Comparison of ENCODE assay signal across 24 cellular contexts in the genomic region with DNA sequence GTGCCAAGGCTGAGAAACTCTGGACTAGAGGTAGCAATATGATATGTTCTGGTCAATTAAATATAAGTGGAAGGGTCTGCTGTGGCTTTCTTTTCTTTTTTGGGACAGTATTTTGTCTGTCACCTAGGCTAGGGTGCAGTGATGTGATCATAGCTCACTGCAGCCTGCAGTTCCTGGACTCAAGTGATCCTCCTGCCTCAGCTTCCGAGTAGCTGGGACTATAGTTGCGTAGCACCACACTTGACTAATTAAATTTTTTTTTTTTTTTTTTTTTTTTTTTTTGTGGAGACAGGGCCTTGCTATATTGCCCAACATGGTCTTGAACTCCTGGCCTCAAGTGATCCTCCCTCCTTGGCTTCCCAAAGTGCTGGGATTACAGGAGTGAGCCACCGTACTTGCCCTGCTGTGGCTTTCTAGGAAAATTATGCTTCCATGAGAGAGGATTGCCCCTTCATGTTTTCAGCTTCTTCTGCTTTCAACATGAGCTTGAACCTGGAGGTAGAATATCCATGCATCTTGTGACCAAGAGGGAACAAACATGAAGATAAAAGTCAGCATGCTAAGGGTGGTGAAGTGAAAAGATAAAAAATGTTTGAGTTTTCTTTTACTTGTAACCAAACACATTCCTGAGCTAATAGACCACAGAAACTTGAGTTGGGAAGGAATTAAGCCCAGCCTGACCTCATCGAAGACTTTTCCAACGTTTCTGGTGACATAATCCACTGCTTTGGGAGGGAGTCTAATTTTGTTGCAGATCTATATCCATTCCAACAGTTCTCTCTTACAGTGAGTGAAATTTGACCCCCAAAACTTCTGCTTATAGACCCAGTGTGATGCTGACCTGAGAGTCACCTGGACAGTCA.
DNase-seq lines count a peak whose midpoint lies in the region; ATAC-seq and TF ChIP-seq lines count a peak whose summit lies in the region.
"Had no signal": no experiment of that assay in that cellular context is flagged by ENCODE, and none has a peak within 500 bp of the region (broad histone marks: within the 10 kb centered on the region; RNA-seq: fewer than 3 reads in every experiment).

No MANE protein-coding gene starts in this region.

- H3K9me1 ChIP-seq in IMR-90 (ENCODE audit: insufficient read depth, low read length): peaks cover 5% of the 10 kb centered on the region; the same call in 1 of the 2 replicates

- dilution Hi-C loops in IMR-90 (cut with HindIII; ENCODE audit: low sequenced_read_pairs, unreplicated experiment): no loop called here

- TF ChIP-seq RAD21 in IMR-90 (IDR thresholded peaks at IDR 0.05; ENCODE audit: low read length): no peak

- POLR2A ChIA-PET in BJ (lab: Charles Lee) (no interaction called here), IMR-90 (lab: Charles Lee; ENCODE audit: unreplicated experiment) (interaction anchor here (0.6 kb wide), 1 partner anchor 75 kb away, joined by 3 read pairs; no protein-coding TSS in a partner anchor)

- no peak overlapping the region for H2AK5ac ChIP-seq in IMR-90 (ENCODE audit: low read depth, low read length)
- peak overlapping the region; percentile 36 for H2AK5ac ChIP-seq in mesenchymal stem cell (ENCODE audit: low read length, severe bottlenecking)

- H3K27ac ChIP-seq in IMR-90 (ENCODE audit: insufficient read depth, low read length): no peak overlapping the region
- peak overlapping the region; percentile 54 for H3K27ac ChIP-seq in mesenchymal stem cell (ENCODE audit: low read length, poor library complexity, severe bottlenecking)
- H3K27ac ChIP-seq in vagina: no peak overlapping the region
- H3K27ac ChIP-seq: cardiac muscle cell, HL-60, Peyer's patch, right lobe of liver had no signal

- CTCF ChIA-PET in BJ (lab: Yijun Ruan, JAX): interaction anchor here (0.8 to 1.9 kb wide), 4 partner anchors 12 to 75 kb away, joined by 3 to 7 read pairs (median 4); partner anchors contain the start of gene CARMIL1
- CTCF ChIA-PET in IMR-90 (lab: Yijun Ruan, JAX): interaction anchor here (0.6 to 0.9 kb wide), 2 partner anchors 46 to 61 kb away, joined by 4 to 6 read pairs; no protein-coding TSS in a partner anchor

- H4K91ac ChIP-seq in IMR-90 (ENCODE audit: insufficient read depth, low read depth, low read length): no peak overlapping the region
- H4K91ac ChIP-seq in mesenchymal stem cell (ENCODE audit: low read length): no peak overlapping the region

- no TSS peak for BruUV-seq in IMR-90 (replicated peaks; lab: Mats Ljungman, UMichigan)

- H3K18ac ChIP-seq in IMR-90 (ENCODE audit: low read depth, low read length) (no peak overlapping the region), mesenchymal stem cell (ENCODE audit: low read depth in 1 of 2, low read length in 2 of 2) (no peak overlapping the region)

- H2BK120ac ChIP-seq in IMR-90 (ENCODE audit: low read depth, low read length): no peak overlapping the region
- H2BK120ac ChIP-seq in mesenchymal stem cell (ENCODE audit: low read depth, low read length): no peak overlapping the region

- H3K4ac ChIP-seq in IMR-90 (ENCODE audit: low read depth, low read length) (no peak overlapping the region), mesenchymal stem cell (ENCODE audit: low read depth in 1 of 2, low read length in 2 of 2) (no peak overlapping the region)

- H3K4me1 ChIP-seq in IMR-90 (ENCODE audit: control insufficient read depth, insufficient read depth, low read length) (peaks cover 5% of the 10 kb centered on the region; the same call in 1 of the 2 replicates), mesenchymal stem cell (ENCODE audit: control insufficient read depth, insufficient read depth, low read depth, low read length) (peaks cover 10% of the 10 kb centered on the region), vagina (peaks cover 33% of the 10 kb centered on the region)
- H3K4me1 ChIP-seq: right lobe of liver had no signal

- H3K14ac ChIP-seq in IMR-90 (replicated peaks; ENCODE audit: low read depth, low read length): no peak overlapping the region
- H3K14ac ChIP-seq in mesenchymal stem cell (ENCODE audit: low read length in 2 of 2): no peak overlapping the region

- H3K4me3 ChIP-seq in BJ (ENCODE audit: low read depth, low read length) (no peak overlapping the region), IMR-90 (ENCODE audit: insufficient read depth, low read depth, low read length) (no peak overlapping the region), fibroblast of mammary gland (ENCODE audit: control insufficient read depth, low read depth, low read length) (no peak overlapping the region), mesenchymal stem cell (ENCODE audit: insufficient read depth in 1 of 2, low read depth in 1 of 2, low read length in 2 of 2) (peak overlapping the region in 1 of 2 experiments; percentile 50), vagina (no peak overlapping the region)
- H3K4me3 ChIP-seq: cardiac muscle cell, Peyer's patch, right lobe of liver had no signal

- no peaks in the 10 kb centered on the region for H4K20me1 ChIP-seq in IMR-90 (ENCODE audit: insufficient read depth, low read length)

- ATAC-seq in IMR-90 (ENCODE audit: low read depth) (peak; percentile 60), GM18520 (IDR thresholded peaks at IDR 0.05; ENCODE audit: unreplicated experiment) (no peak)
- ATAC-seq: right lobe of liver had no signal

- H3K9ac ChIP-seq in IMR-90 (ENCODE audit: low read depth, low read length) (no peak overlapping the region), mesenchymal stem cell (ENCODE audit: low read length) (peak overlapping the region; percentile 61)

- TF ChIP-seq CTCF in BJ (IDR thresholded peaks at IDR 0.05; ENCODE audit: insufficient read depth, low read depth, low read length): no peak
- no peak for TF ChIP-seq CTCF in IMR-90 (conservative IDR thresholded peaks at IDR 0.05; ENCODE audit: low read depth, low read length)
- TF ChIP-seq CTCF in fibroblast of mammary gland (conservative IDR thresholded peaks at IDR 0.05; ENCODE audit: control insufficient read depth, insufficient read depth, low read depth, low read length): no peak
- no peak for TF ChIP-seq CTCF in vagina (IDR thresholded peaks at IDR 0.05)

- H2AFZ ChIP-seq in IMR-90 (replicated peaks; ENCODE audit: low read length, poor library complexity): no peak overlapping the region
- H2AFZ ChIP-seq in mesenchymal stem cell (ENCODE audit: low read depth, low read length): no peak overlapping the region

- H3K79me1 ChIP-seq in IMR-90 (ENCODE audit: low read depth in 1 of 2, low read length in 2 of 2) (peaks cover 0 to 2% of the 10 kb centered on the region in 2 experiments; a peak in 1 of 4 replicates), mesenchymal stem cell (replicated peaks; ENCODE audit: low read length, poor library complexity, severe bottlenecking) (peaks cover 24% of the 10 kb centered on the region)

- no peak overlapping the region for H4K5ac ChIP-seq in IMR-90 (ENCODE audit: low read depth, low read length)

- H2BK15ac ChIP-seq in IMR-90 (ENCODE audit: low read depth, low read length) (no peak overlapping the region), mesenchymal stem cell (ENCODE audit: low read depth, poor library complexity, severe bottlenecking) (no peak overlapping the region)

- no peak overlapping the region for H3K23ac ChIP-seq in IMR-90 (ENCODE audit: low read depth, low read length)
- no peak overlapping the region for H3K23ac ChIP-seq in mesenchymal stem cell (ENCODE audit: low read length in 2 of 2)

- no peak overlapping the region for H2AK9ac ChIP-seq in IMR-90 (replicated peaks; ENCODE audit: low read depth, low read length, poor library complexity)

- in situ Hi-C loops in IMR-90 (cut with MboI; ENCODE audit: low sequenced_read_pairs): no loop called here

- H3K27me3 ChIP-seq in BJ (ENCODE audit: control insufficient read depth, insufficient read depth, low read length) (no peaks in the 10 kb centered on the region), IMR-90 (ENCODE audit: control insufficient read depth, insufficient read depth, low read length) (no peaks in the 10 kb centered on the region), mesenchymal stem cell (ENCODE audit: control insufficient read depth in 1 of 2, insufficient read depth in 1 of 2, low read length in 2 of 2) (no peaks in the 10 kb centered on the region), vagina (no peaks in the 10 kb centered on the region)
- H3K27me3 ChIP-seq: cardiac muscle cell, Peyer's patch, right lobe of liver had no signal

- 0 out of 2 replicates have a peak overlapping the region, but pooled peaks have one; percentile 40 for H2BK20ac ChIP-seq in IMR-90 (ENCODE audit: low read depth, low read length)

- no peak for TF ChIP-seq POLR2A in IMR-90 (IDR thresholded peaks at IDR 0.05; ENCODE audit: low read depth, low read length)
- TF ChIP-seq POLR2A in vagina (IDR thresholded peaks at IDR 0.05): no peak

- no peaks in the 10 kb centered on the region for H3K9me3 ChIP-seq in IMR-90 (ENCODE audit: control insufficient read depth, insufficient read depth, low read length)
- H3K9me3 ChIP-seq in mesenchymal stem cell (ENCODE audit: control insufficient read depth, low read length): no peaks in the 10 kb centered on the region
- H3K9me3 ChIP-seq in vagina: no peaks in the 10 kb centered on the region
- H3K9me3 ChIP-seq: Peyer's patch, right lobe of liver had no signal

- DNase-seq in BJ (ENCODE audit: low read depth): peak; percentile 35
- DNase-seq in IMR-90: peak; percentile 39
- peak; percentile 55 for DNase-seq in fibroblast of mammary gland (ENCODE audit: low read depth)
- DNase-seq in mesenchymal stem cell: peak; percentile 11
- DNase-seq in epidermal melanocyte (ENCODE audit: insufficient read length, low spot score): no peak
- no peak for DNase-seq in vagina (ENCODE audit: extremely low spot score in 2 of 2)
- DNase-seq in activated CD8-positive, alpha-beta memory T cell treated with anti-CD3 and anti-CD28 coated beads, Interleukin-2, amount 50 U/mL, for 4 hours: no peak
- DNase-seq: activated CD4-positive, alpha-beta T cell treated with anti-CD3 and anti-CD28 coated beads, Interleukin-2, amount 50 U/mL, for 4 hours; activated naive CD4-positive, alpha-beta T cell treated with anti-CD3 and anti-CD28 coated beads, Interleukin-2, amount 10 ng/mL, durations not matched to agents 7 days and 5 days; activated T-cell treated with anti-CD3 and anti-CD28 coated beads, Interleukin-2, amount 50 U/mL, for 1 hour; AML-193; GDM1; KG1; midbrain; NCI-H1105; NCI-H2171; Peyer's patch; right lobe of liver; stimulated activated CD4-positive, alpha-beta T cell treated with anti-CD3 and anti-CD28 coated beads, Interleukin-2, amount 100 ng/mL, for 24 hours; substantia nigra; SW 1271 had no signal

- no peaks in the 10 kb centered on the region for H3K36me3 ChIP-seq in BJ (ENCODE audit: control insufficient read depth, insufficient read depth, low read length)
- no peaks in the 10 kb centered on the region for H3K36me3 ChIP-seq in IMR-90 (ENCODE audit: control insufficient read depth, insufficient read depth, low read length)
- H3K36me3 ChIP-seq in mesenchymal stem cell (ENCODE audit: control insufficient read depth in 1 of 2, insufficient read depth in 2 of 2, low read depth in 1 of 2, low read length in 2 of 2): no peaks in the 10 kb centered on the region
- no peaks in the 10 kb centered on the region for H3K36me3 ChIP-seq in vagina
- H3K36me3 ChIP-seq: cardiac muscle cell, Peyer's patch, right lobe of liver had no signal

- H2BK5ac ChIP-seq in IMR-90 (ENCODE audit: low read depth, low read length, poor library complexity, severe bottlenecking) (no peak overlapping the region), mesenchymal stem cell (ENCODE audit: low read depth, low read length, poor library complexity, severe bottlenecking) (no peak overlapping the region)

- H4K8ac ChIP-seq in IMR-90 (ENCODE audit: low read depth in 2 of 2, low read length in 2 of 2) (no peak overlapping the region), mesenchymal stem cell (ENCODE audit: low read length) (no peak overlapping the region)

- no peak overlapping the region for H3K56ac ChIP-seq in IMR-90 (ENCODE audit: extremely low read depth, insufficient read depth, low read length)

- no peak overlapping the region for H2BK12ac ChIP-seq in mesenchymal stem cell (ENCODE audit: low read length in 2 of 2)

- 80% methylated on average over 1 of the region's 5 CpGs; no CpG with 5 or more reads in 1 of the 2 experiments for WGBS in IMR-90 (ENCODE audit: extremely low coverage in 2 of 2, insufficient read length in 1 of 2), 2 experiments
- 78% methylated on average over 3 of the region's 5 CpGs for WGBS in mesenchymal stem cell

- intact Hi-C loops in IMR-90 (cut with micrococcal nuclease): no loop called here
- intact Hi-C loops in vagina (cut with DNase I): no loop called here

- no peak overlapping the region for H3K4me2 ChIP-seq in IMR-90 (ENCODE audit: low read depth, low read length)
- H3K4me2 ChIP-seq in mesenchymal stem cell (ENCODE audit: low read length, poor library complexity, severe bottlenecking): no peak overlapping the region

Comparison
In these comparisons a context has a peak if more than half of its experiments do, and no peak if none do; other contexts are left out.
1. DNase-seq: peak in BJ (single experiment), IMR-90 (single experiment), fibroblast of mammary gland (single experiment) and mesenchymal stem cell (single experiment); none in epidermal melanocyte (single experiment), vagina (0 of 2) and activated CD8-positive, alpha-beta memory T cell treated with anti-CD3 and anti-CD28 coated beads, Interleukin-2, amount 50 U/mL, for 4 hours (single experiment).